ENCODE assay signal across 24 cellular contexts in the genomic region with DNA sequence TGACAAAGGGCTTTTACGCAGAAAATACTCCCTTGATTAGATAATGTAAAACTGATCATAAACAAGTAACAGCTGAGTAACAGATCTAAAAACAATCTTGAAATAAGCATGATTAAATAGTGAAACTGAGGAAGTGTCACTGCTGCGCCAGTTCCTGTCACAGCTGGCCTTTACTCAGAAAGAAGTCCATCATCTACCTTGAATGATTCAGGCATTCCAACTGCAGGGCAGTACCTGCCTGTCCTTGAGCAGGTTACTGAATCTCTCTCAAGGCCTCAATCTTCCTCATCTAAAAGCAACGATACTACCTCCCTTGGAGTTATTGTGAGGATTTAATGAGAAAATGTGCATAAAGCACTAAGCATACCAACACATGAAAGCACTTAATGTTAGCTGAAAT. TPM values are rescaled to one million over a fixed set of nuclear protein-coding genes. Genes with fewer than 3 reads are reported as not detected.
DNase-seq lines count a peak whose midpoint lies in the region; ATAC-seq, FAIRE-seq and TF ChIP-seq lines count a peak whose summit lies in the region.
"Had no signal": no experiment of that assay in that cellular context is flagged by ENCODE, and none has a peak within 500 bp of the region (broad histone marks: within the 10 kb centered on the region; RNA-seq: fewer than 3 reads in every experiment).

No MANE protein-coding gene starts in this region.

- H3K9me2 ChIP-seq in OCI-LY1 (ENCODE audit: low read depth, low read length), result no peaks in the 10 kb centered on the region

- no peaks in the 10 kb centered on the region for H3K79me2 ChIP-seq in OCI-LY1 (ENCODE audit: insufficient read depth, low read length)

- ATAC-seq in HG03108 (IDR thresholded peaks at IDR 0.05; ENCODE audit: unreplicated experiment) (no peak), GM21390 (IDR thresholded peaks at IDR 0.05; ENCODE audit: unreplicated experiment) (no peak)
- ATAC-seq: left lung had no signal

- H3K36me3 ChIP-seq in OCI-LY1 (ENCODE audit: insufficient read depth, low read length) (no peaks in the 10 kb centered on the region; the same call in 1 of the 2 replicates), iPS-18a (ENCODE audit: control insufficient read depth, low read depth, low read length) (no peaks in the 10 kb centered on the region)
- H3K36me3 ChIP-seq: HAP-1, left lung had no signal

- peaks cover 17% of the 10 kb centered on the region for H3K4me1 ChIP-seq in OCI-LY1 (ENCODE audit: insufficient read depth, low read length, severe bottlenecking)
- peaks cover 41% of the 10 kb centered on the region for H3K4me1 ChIP-seq in iPS-18a (ENCODE audit: control insufficient read depth, low read depth, low read length)
- H3K4me1 ChIP-seq: left lung, testis had no signal

- no peak overlapping the region for H3K4me3 ChIP-seq in OCI-LY1 (ENCODE audit: low read depth, low read length, poor library complexity, severe bottlenecking)
- peak overlapping the region; percentile 2 for H3K4me3 ChIP-seq in iPS-18a (ENCODE audit: low read length)
- H3K4me3 ChIP-seq: HAP-1, left lung, skin epidermis, testis had no signal

- TF ChIP-seq POLR2A in GM12892 (IDR thresholded peaks at IDR 0.05; ENCODE audit: low read depth, low read length) (no peak), H54 (IDR thresholded peaks at IDR 0.05; ENCODE audit: low read depth, low read length) (no peak)

- peak overlapping the region; percentile 24; the same call in 1 of the 2 replicates for H3K4me2 ChIP-seq in OCI-LY1 (ENCODE audit: low read length)

- FAIRE-seq in GM12892 (lab: Jason Lieb, UNC), result peak; percentile 21
- peak; percentile 20 for FAIRE-seq in H54 (lab: Jason Lieb, UNC)

- TF ChIP-seq CTCF in OCI-LY1 (IDR thresholded peaks at IDR 0.05; ENCODE audit: low read length) (no peak), GM20000 (IDR thresholded peaks at IDR 0.05; ENCODE audit: extremely low read depth, missing control alignments) (no peak)

- H3K27ac ChIP-seq in OCI-LY1 (ENCODE audit: low read depth, low read length, poor library complexity, severe bottlenecking), result no peak overlapping the region
- H3K27ac ChIP-seq in iPS-18a (ENCODE audit: low read length), result no peak overlapping the region
- H3K27ac ChIP-seq: C4-2B, left lung, parathyroid adenoma, skin epidermis, testis had no signal

- H3K9me3 ChIP-seq in OCI-LY1 (ENCODE audit: low read length), result no peaks in the 10 kb centered on the region
- H3K9me3 ChIP-seq in iPS-18a (ENCODE audit: control insufficient read depth, low read depth, low read length), result no peaks in the 10 kb centered on the region
- H3K9me3 ChIP-seq: HAP-1, left lung, testis had no signal

- no peaks in the 10 kb centered on the region for H3F3A ChIP-seq in OCI-LY1 (ENCODE audit: insufficient read depth, low read length)

- no peak overlapping the region for H3K9ac ChIP-seq in OCI-LY1 (ENCODE audit: low read length)
- H3K9ac ChIP-seq in iPS-18a (ENCODE audit: low read length), result no peak overlapping the region
- H3K9ac ChIP-seq: parathyroid adenoma had no signal

- no peaks in the 10 kb centered on the region for H4K20me1 ChIP-seq in OCI-LY1 (ENCODE audit: insufficient read depth, low read length)

- H3K27me3 ChIP-seq in OCI-LY1 (ENCODE audit: insufficient read depth, low read length), result no peaks in the 10 kb centered on the region
- no peaks in the 10 kb centered on the region for H3K27me3 ChIP-seq in iPS-18a (ENCODE audit: control insufficient read depth, insufficient read depth, low read length)
- H3K27me3 ChIP-seq: left lung, testis had no signal

- no peak overlapping the region for H2AFZ ChIP-seq in OCI-LY1 (ENCODE audit: low read length)
- H2AFZ ChIP-seq: parathyroid adenoma had no signal

- DNase-seq in GM12892 (ENCODE audit: insufficient read length) (no peak), H54 (ENCODE audit: insufficient read length, low spot score) (no peak), GM20000 (ENCODE audit: low spot score) (no peak)
- no peak for DNase-seq in activated T-cell treated with anti-CD3 and anti-CD28 coated beads, Interleukin-2, amount 50 U/mL, for 48 hours
- DNase-seq: activated CD4-positive, alpha-beta T cell treated with anti-CD3 and anti-CD28 coated beads, Interleukin-2, amount 50 U/mL, for 4 hours; aorta; COR-L47; DMS79 treated with DMSO at 0.1 percent for 48 hours; GDM1; hippocampal formation; left lung; NCI-H1092 treated with DMSO at 0.1 percent for 48 hours; NCI-H187; NCI-H446 treated with DMSO at 0.1 percent for 48 hours; stimulated activated naive CD4-positive, alpha-beta T cell treated with Interleukin-2 at 50 U/mL for 16 hours; testis had no signal

RNA-seq across cellular contexts. Expression of a gene that starts 12.7 kb away (rescaled TPM):
- 4.6 TPM for polyA plus RNA-seq in GM12892 (2012; ENCODE audit: missing spikeins)
